In genomic region chr14:64698899-64699298, GRCh38 we compare ENCODE assay signal across 9 cellular contexts. TPM values are rescaled to one million over a fixed set of nuclear protein-coding genes. Genes with fewer than 3 reads are reported as not detected.
DNase-seq lines count a peak whose midpoint lies in the region; ATAC-seq and TF ChIP-seq lines count a peak whose summit lies in the region.
"Had no signal": no experiment of that assay in that cellular context is flagged by ENCODE, and none has a peak within 500 bp of the region (broad histone marks: within the 10 kb centered on the region; RNA-seq: fewer than 3 reads in every experiment).

No MANE protein-coding gene starts in this region.

- peaks cover 69% of the 10 kb centered on the region for H3K27me3 Mint-ChIP-seq in activated CD8-positive, alpha-beta memory T cell treated with anti-CD3 and anti-CD28 coated beads, Interleukin-2, amount 10 ng/mL, durations not matched to agents 7 days and 5 days

- H3K36me3 Mint-ChIP-seq in activated CD8-positive, alpha-beta memory T cell treated with anti-CD3 and anti-CD28 coated beads, Interleukin-2, amount 10 ng/mL, durations not matched to agents 7 days and 5 days, result no peaks in the 10 kb centered on the region

- H3K4me1 Mint-ChIP-seq in activated CD8-positive, alpha-beta memory T cell treated with anti-CD3 and anti-CD28 coated beads, Interleukin-2, amount 10 ng/mL, durations not matched to agents 7 days and 5 days, result peaks cover 40% of the 10 kb centered on the region

- H3K4me3 ChIP-seq in upper lobe of left lung, result no peak overlapping the region
- H3K4me3 ChIP-seq in esophagus muscularis mucosa, result no peak overlapping the region
- H3K4me3 ChIP-seq: MG63 had no signal

- TF ChIP-seq POLR2A in upper lobe of left lung (IDR thresholded peaks at IDR 0.05) (no peak), esophagus muscularis mucosa (IDR thresholded peaks at IDR 0.05; ENCODE audit: low read depth) (no peak)

- WGBS in upper lobe of left lung, 2 donors, result 26% methylated on average over 7 of the region's 7 CpGs
- 78% methylated on average over 7 of the region's 7 CpGs for WGBS in esophagus muscularis mucosa

- peak; percentile 40 for ATAC-seq in activated CD8-positive, alpha-beta memory T cell treated with anti-CD3 and anti-CD28 coated beads, Interleukin-2, amount 10 ng/mL, durations not matched to agents 7 days and 5 days
- ATAC-seq in left lobe of liver (peak; percentile 57), upper lobe of left lung (ENCODE audit: low FRiP score in 2 of 2) (peak; percentile 72 to 75)

- H3K36me3 ChIP-seq in upper lobe of left lung, result no peaks in the 10 kb centered on the region
- H3K36me3 ChIP-seq in esophagus muscularis mucosa, result no peaks in the 10 kb centered on the region
- H3K36me3 ChIP-seq: MG63 had no signal

- no peaks in the 10 kb centered on the region for H3K9me3 ChIP-seq in upper lobe of left lung
- no peaks in the 10 kb centered on the region for H3K9me3 ChIP-seq in esophagus muscularis mucosa
- H3K9me3 ChIP-seq: MG63 had no signal

- peak overlapping the region; percentile 35 for H3K27ac Mint-ChIP-seq in activated CD8-positive, alpha-beta memory T cell treated with anti-CD3 and anti-CD28 coated beads, Interleukin-2, amount 10 ng/mL, durations not matched to agents 7 days and 5 days

- no peak for DNase-seq in activated CD8-positive, alpha-beta memory T cell treated with anti-CD3 and anti-CD28 coated beads, Interleukin-2, amount 10 ng/mL, durations not matched to agents 7 days and 5 days
- DNase-seq in activated CD8-positive, alpha-beta memory T cell treated with anti-CD3 and anti-CD28 coated beads, Interleukin-2, amount 50 U/mL, for 48 hours, result no peak
- DNase-seq in SIG-M5 treated with dmso at 0.1 percent for 504 hours (lab: John Stamatoyannopoulos, UW; ENCODE audit: unreplicated experiment) (peak; percentile 90), left lobe of liver (ENCODE audit: low spot score) (no peak), upper lobe of left lung (peak in 1 of 2 donors; percentile 54), esophagus muscularis mucosa (ENCODE audit: extremely low spot score) (no peak), NCI-H2171 treated with DMSO at 0.1 percent for 48 hours (lab: John Stamatoyannopoulos, UW) (no peak)
- DNase-seq in activated effector memory CD4-positive, alpha-beta T cell treated with anti-CD3 and anti-CD28 coated beads, Interleukin-2, amount 50 U/mL, for 16 hours, result no peak
- DNase-seq: MG63 had no signal

- H3K27me3 ChIP-seq in upper lobe of left lung, result no peaks in the 10 kb centered on the region
- H3K27me3 ChIP-seq in esophagus muscularis mucosa, result no peaks in the 10 kb centered on the region
- H3K27me3 ChIP-seq: MG63 had no signal

- H3K4me1 ChIP-seq in upper lobe of left lung (peaks cover 6 to 42% (median 33%) of the 10 kb centered on the region in 4 donors), esophagus muscularis mucosa (peaks cover 19 to 41% (median 31%) of the 10 kb centered on the region in 4 donors)

- H3K27ac ChIP-seq in upper lobe of left lung (peak overlapping the region in 2 of 4 donors; percentile 54 to 79), esophagus muscularis mucosa (replicated peaks in 1 of 4) (no peak overlapping the region)

- TF ChIP-seq CTCF in upper lobe of left lung (IDR thresholded peaks at IDR 0.05) (no peak), esophagus muscularis mucosa (IDR thresholded peaks at IDR 0.05) (no peak)

- CTCF ChIA-PET in activated CD8-positive, alpha-beta memory T cell treated with anti-CD3 and anti-CD28 coated beads, Interleukin-2, amount 10 ng/mL, durations not matched to agents 7 days and 5 days (lab: Charles Lee), result interaction anchor here (0.7 to 2.0 kb wide), 7 partner anchors 8 to 63 kb away, joined by 3 to 5 read pairs (median 3); no protein-coding TSS in a partner anchor

- H3K9me3 Mint-ChIP-seq in activated CD8-positive, alpha-beta memory T cell treated with anti-CD3 and anti-CD28 coated beads, Interleukin-2, amount 10 ng/mL, durations not matched to agents 7 days and 5 days (ENCODE audit: low read depth), result no peaks in the 10 kb centered on the region

- peak in 1 of 4 donors; percentile 41 for TF ChIP-seq EP300 in upper lobe of left lung (IDR thresholded peaks at IDR 0.05)
- no peak for TF ChIP-seq EP300 in esophagus muscularis mucosa (IDR thresholded peaks at IDR 0.05)

- intact Hi-C loops in esophagus muscularis mucosa (cut with DNase I), result no loop called here

- H3K4me3 Mint-ChIP-seq in activated CD8-positive, alpha-beta memory T cell treated with anti-CD3 and anti-CD28 coated beads, Interleukin-2, amount 10 ng/mL, durations not matched to agents 7 days and 5 days, result no peak overlapping the region

RNA-seq across cellular contexts. Expression of gene PLEKHG3, which starts 5.3 kb away (rescaled TPM):
- 10 to 100 TPM; 11.9 to 28.2 TPM for total RNA-seq in activated CD8-positive, alpha-beta memory T cell treated with anti-CD3 and anti-CD28 coated beads, Interleukin-2, amount 10 ng/mL, durations not matched to agents 7 days and 5 days
- 32.8 TPM for total RNA-seq in left lobe of liver
- 10 to 100 TPM; 12.8 to 49.2 (median 34.8) TPM for total RNA-seq in upper lobe of left lung
- 10 to 100 TPM; 21.7 to 66.7 (median 35.1) TPM for total RNA-seq in esophagus muscularis mucosa
